18 cellular contexts compared by ENCODE assay signal in the genomic region with DNA sequence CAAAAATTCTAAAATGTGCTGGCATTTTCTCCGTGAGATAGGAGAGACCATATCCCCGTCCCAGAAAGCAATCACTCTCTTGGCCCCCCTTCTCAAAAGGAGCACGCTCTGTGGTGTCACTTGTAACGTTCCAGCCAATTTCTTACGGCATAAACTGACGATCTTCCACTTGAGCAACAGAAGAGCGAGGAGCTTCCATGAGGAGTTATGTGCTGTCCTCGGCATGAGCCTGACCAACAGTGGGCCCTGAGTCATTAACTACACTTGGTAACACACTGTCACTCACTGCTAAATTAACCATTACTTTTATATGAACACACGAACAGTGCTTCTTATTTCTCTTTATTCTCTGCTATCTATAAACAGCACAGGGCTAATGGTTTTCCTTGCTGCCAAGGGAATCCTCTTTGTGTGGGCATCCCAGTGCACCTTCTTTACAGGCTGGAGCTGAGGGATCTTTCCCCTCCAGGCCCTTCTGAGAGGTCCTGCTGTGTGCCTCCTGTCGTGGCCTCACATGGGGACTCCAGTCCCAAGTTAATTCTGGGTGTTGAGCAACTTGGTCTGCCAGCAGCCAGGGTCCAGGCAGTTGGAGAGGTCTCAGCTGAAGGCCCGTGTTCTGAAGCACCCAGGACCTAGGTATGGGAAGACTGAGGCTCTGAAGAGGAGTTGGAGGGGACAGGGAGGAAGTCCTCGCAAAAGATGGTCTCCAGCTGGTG. TPM values are rescaled to one million over a fixed set of nuclear protein-coding genes. Genes with fewer than 3 reads are reported as not detected.
"Had no signal": no experiment of that assay in that cellular context is flagged by ENCODE, and none has a peak within 500 bp of the region (broad histone marks: within the 10 kb centered on the region; RNA-seq: fewer than 3 reads in every experiment).

No MANE protein-coding gene starts in this region.

- H3K9me3 Mint-ChIP-seq: activated CD4-positive, alpha-beta memory T cell treated with anti-CD3 and anti-CD28 coated beads for 36 hours; effector memory CD8-positive, alpha-beta T cell; T-helper 2 cell treated with Interferon-gamma antibody and Interleukin-4, amounts not matched to agents 5 μg/mL and 100 μg/mL, for 36 hours had no signal

- H3K27me3 ChIP-seq: cardiac muscle cell had no signal

- ATAC-seq: activated CD4-positive, alpha-beta T cell treated with anti-CD3 and anti-CD28 coated beads for 36 hours; activated CD8-positive, alpha-beta memory T cell treated with anti-CD3 and anti-CD28 coated beads, Interleukin-2, amount 10 ng/mL, durations not matched to agents 7 days and 5 days; effector memory CD8-positive, alpha-beta T cell; left lobe of liver; stimulated activated naive B cell treated with anti-CD40 and anti-IgM and Interleukin-4, amounts not matched to agents 10 μg/mL and 1 μg/mL and 100 μg/mL, for 72 hours; upper lobe of right lung had no signal

- DNase-seq: activated CD4-positive, alpha-beta memory T cell treated with anti-CD3 and anti-CD28 coated beads for 36 hours; activated CD4-positive, alpha-beta T cell treated with anti-CD3 and anti-CD28 coated beads for 36 hours; activated CD8-positive, alpha-beta memory T cell treated with anti-CD3 and anti-CD28 coated beads, Interleukin-2, amount 10 ng/mL, durations not matched to agents 7 days and 5 days; dermis blood vessel endothelial cell; effector memory CD8-positive, alpha-beta T cell; foreskin melanocyte; hypothalamus; midbrain; sigmoid colon; stimulated activated naive B cell treated with anti-CD40 and anti-IgM and Interleukin-4, amounts not matched to agents 10 μg/mL and 1 μg/mL and 100 μg/mL, for 72 hours; upper lobe of right lung had no signal

- H3K36me3 Mint-ChIP-seq: activated CD4-positive, alpha-beta memory T cell treated with anti-CD3 and anti-CD28 coated beads for 36 hours; activated CD8-positive, alpha-beta memory T cell treated with anti-CD3 and anti-CD28 coated beads, Interleukin-2, amount 10 ng/mL, durations not matched to agents 7 days and 5 days; activated naive CD8-positive, alpha-beta T cell; stimulated activated naive B cell treated with anti-CD40 and anti-IgM and Interleukin-4, amounts not matched to agents 10 μg/mL and 1 μg/mL and 100 μg/mL, for 72 hours; WTC11 had no signal

- H3K4me1 Mint-ChIP-seq: activated CD4-positive, alpha-beta T cell treated with anti-CD3 and anti-CD28 coated beads for 36 hours; activated CD8-positive, alpha-beta memory T cell treated with anti-CD3 and anti-CD28 coated beads, Interleukin-2, amount 10 ng/mL, durations not matched to agents 7 days and 5 days; stimulated activated naive B cell treated with anti-CD40 and anti-IgM and Interleukin-4, amounts not matched to agents 10 μg/mL and 1 μg/mL and 100 μg/mL, for 72 hours had no signal

- H3K27ac Mint-ChIP-seq: activated CD4-positive, alpha-beta memory T cell treated with anti-CD3 and anti-CD28 coated beads for 36 hours; activated CD4-positive, alpha-beta T cell treated with anti-CD3 and anti-CD28 coated beads for 36 hours; activated CD8-positive, alpha-beta memory T cell treated with anti-CD3 and anti-CD28 coated beads, Interleukin-2, amount 10 ng/mL, durations not matched to agents 7 days and 5 days; activated naive CD8-positive, alpha-beta T cell; effector memory CD8-positive, alpha-beta T cell; stimulated activated naive B cell treated with anti-CD40 and anti-IgM and Interleukin-4, amounts not matched to agents 10 μg/mL and 1 μg/mL and 100 μg/mL, for 72 hours; T-helper 2 cell treated with Interferon-gamma antibody and Interleukin-4, amounts not matched to agents 5 μg/mL and 100 μg/mL, for 36 hours; WTC11 had no signal

- H3K36me3 ChIP-seq: cardiac muscle cell, sigmoid colon, upper lobe of right lung had no signal

- H3K4me1 ChIP-seq: sigmoid colon, upper lobe of right lung had no signal

- H3K4me3 ChIP-seq: cardiac muscle cell, sigmoid colon, upper lobe of right lung had no signal

- H3K4me3 Mint-ChIP-seq: activated CD4-positive, alpha-beta memory T cell treated with anti-CD3 and anti-CD28 coated beads for 36 hours; activated CD4-positive, alpha-beta T cell treated with anti-CD3 and anti-CD28 coated beads for 36 hours; activated CD8-positive, alpha-beta memory T cell treated with anti-CD3 and anti-CD28 coated beads, Interleukin-2, amount 10 ng/mL, durations not matched to agents 7 days and 5 days; activated naive CD8-positive, alpha-beta T cell; effector memory CD8-positive, alpha-beta T cell; stimulated activated naive B cell treated with anti-CD40 and anti-IgM and Interleukin-4, amounts not matched to agents 10 μg/mL and 1 μg/mL and 100 μg/mL, for 72 hours; T-helper 2 cell treated with Interferon-gamma antibody and Interleukin-4, amounts not matched to agents 5 μg/mL and 100 μg/mL, for 36 hours; WTC11 had no signal

- H3K27ac ChIP-seq: cardiac muscle cell, sigmoid colon, upper lobe of right lung had no signal

- H3K9me3 ChIP-seq: sigmoid colon, upper lobe of right lung had no signal

RNA-seq across cellular contexts. Expression of gene SLC6A13, which starts 9.4 kb away (rescaled TPM):
- total RNA-seq: fibroblast of lung, lung microvascular endothelial cell had no signal
- polyA plus RNA-seq: fibroblast of lung had no signal

RNA-seq across cellular contexts. Expression of gene SLC6A12, which starts 39.3 kb away (rescaled TPM):
- total RNA-seq: fibroblast of lung, lung microvascular endothelial cell had no signal
- polyA plus RNA-seq: fibroblast of lung had no signal
